Comparison of ENCODE assay signal across 9 cellular contexts in the genomic region with DNA sequence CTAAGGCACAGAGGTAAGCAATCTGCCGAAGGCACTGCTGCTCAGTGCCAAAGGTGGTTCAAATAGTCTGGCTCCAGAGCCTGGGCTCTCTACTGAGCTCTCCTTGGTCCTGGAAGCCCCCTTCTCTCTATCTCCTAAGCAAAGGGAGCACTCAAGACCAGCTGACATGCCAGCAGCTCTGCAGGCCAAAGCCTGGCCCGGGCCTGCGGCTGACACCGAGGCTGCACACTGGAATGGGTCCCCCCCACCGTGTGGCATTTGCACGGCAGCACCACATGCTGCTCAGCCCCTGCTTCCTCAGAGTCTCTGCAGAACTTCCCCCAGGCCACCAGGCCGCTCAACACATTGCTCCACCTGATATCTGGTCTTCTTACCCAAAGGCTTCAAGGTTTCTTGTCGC. TPM values are rescaled to one million over a fixed set of nuclear protein-coding genes. Genes with fewer than 3 reads are reported as not detected.
DNase-seq lines count a peak whose midpoint lies in the region; ATAC-seq, FAIRE-seq and TF ChIP-seq lines count a peak whose summit lies in the region.
"Had no signal": no experiment of that assay in that cellular context is flagged by ENCODE, and none has a peak within 500 bp of the region (broad histone marks: within the 10 kb centered on the region; RNA-seq: fewer than 3 reads in every experiment).

No MANE protein-coding gene starts in this region.

- no peaks in the 10 kb centered on the region for H3K9me3 ChIP-seq in pancreas
- no peaks in the 10 kb centered on the region for H3K9me3 ChIP-seq in SJCRH30 (replicated peaks)

- TF ChIP-seq CTCF in pancreas (IDR thresholded peaks at IDR 0.05) (no peak), D721Med (IDR thresholded peaks at IDR 0.05; ENCODE audit: insufficient read depth, missing control alignments) (no peak)

- CTCF ChIA-PET in activated CD4-positive, alpha-beta memory T cell treated with anti-CD3 and anti-CD28 coated beads for 36 hours (lab: Charles Lee), result interaction anchor here (0.9 to 13.3 kb wide), 42 partner anchors 10 to 381 kb away, joined by 3 to 271 read pairs (median 5); partner anchors contain the start of gene GOLPH3

- peaks cover 8% of the 10 kb centered on the region for H3K4me1 Mint-ChIP-seq in central memory CD8-positive, alpha-beta T cell
- H3K4me1 Mint-ChIP-seq in activated CD4-positive, alpha-beta memory T cell treated with anti-CD3 and anti-CD28 coated beads for 36 hours (ENCODE audit: low read depth), result no peaks in the 10 kb centered on the region

- H3K36me3 ChIP-seq in pancreas (peaks cover 0 to 26% (median 4%) of the 10 kb centered on the region in 3 donors), SJCRH30 (peaks cover 8% of the 10 kb centered on the region)

- POLR2A ChIA-PET in activated CD4-positive, alpha-beta memory T cell treated with anti-CD3 and anti-CD28 coated beads for 36 hours (lab: Charles Lee), result interaction anchor here (0.7 to 1.0 kb wide), 2 partner anchors 26 to 96 kb away, joined by 3 to 5 read pairs; no protein-coding TSS in a partner anchor

- intact Hi-C loops in pancreas (cut with DNase I), result loop anchor here in 2 of 3 donors (5.0 to 10.0 kb wide), 4 partner anchors 85 to 363 kb away; no protein-coding TSS in a partner anchor
- intact Hi-C loops in activated CD4-positive, alpha-beta memory T cell treated with anti-CD3 and anti-CD28 coated beads for 36 hours (cut with micrococcal nuclease), result loop anchor here (1.0 to 5.0 kb wide), 3 partner anchors 80 to 381 kb away; partner anchors contain the start of gene MTMR12

- no peak overlapping the region for H3K4me3 Mint-ChIP-seq in central memory CD8-positive, alpha-beta T cell
- H3K4me3 Mint-ChIP-seq in activated CD4-positive, alpha-beta memory T cell treated with anti-CD3 and anti-CD28 coated beads for 36 hours, result no peak overlapping the region

- peak overlapping the region in 3 of 4 donors; percentile 7 to 90 (median 83) for H3K27ac ChIP-seq in pancreas
- H3K27ac ChIP-seq in SJCRH30, result no peak overlapping the region
- H3K27ac ChIP-seq: parathyroid adenoma had no signal

- no peak overlapping the region for H3K4me3 ChIP-seq in pancreas
- no peak overlapping the region for H3K4me3 ChIP-seq in SJCRH30

- H3K9me3 Mint-ChIP-seq in central memory CD8-positive, alpha-beta T cell, result no peaks in the 10 kb centered on the region
- H3K9me3 Mint-ChIP-seq in activated CD4-positive, alpha-beta memory T cell treated with anti-CD3 and anti-CD28 coated beads for 36 hours, result no peaks in the 10 kb centered on the region

- peaks cover 36% of the 10 kb centered on the region for H3K36me3 Mint-ChIP-seq in central memory CD8-positive, alpha-beta T cell (ENCODE audit: insufficient read depth)
- H3K36me3 Mint-ChIP-seq in activated CD4-positive, alpha-beta memory T cell treated with anti-CD3 and anti-CD28 coated beads for 36 hours, result peaks cover 13% of the 10 kb centered on the region

- H3K27me3 Mint-ChIP-seq in central memory CD8-positive, alpha-beta T cell, result no peaks in the 10 kb centered on the region
- no peaks in the 10 kb centered on the region for H3K27me3 Mint-ChIP-seq in activated CD4-positive, alpha-beta memory T cell treated with anti-CD3 and anti-CD28 coated beads for 36 hours

- H3K4me1 ChIP-seq in pancreas (peaks cover 24 to 40% (median 32%) of the 10 kb centered on the region in 3 donors), SJCRH30 (no peaks in the 10 kb centered on the region)
- H3K4me1 ChIP-seq: parathyroid adenoma had no signal

- FAIRE-seq in pancreas (lab: Jason Lieb, UNC), result no peak
- no peak for FAIRE-seq in D721Med (lab: Jason Lieb, UNC)

- ATAC-seq in HG03432 (IDR thresholded peaks at IDR 0.05; ENCODE audit: unreplicated experiment) (peak; percentile 12), pancreas (no peak)
- ATAC-seq in central memory CD8-positive, alpha-beta T cell (replicated peaks; ENCODE audit: extremely low read depth, poor library complexity, severe bottlenecking), result no peak

- H3K27me3 ChIP-seq in pancreas (no peaks in the 10 kb centered on the region), SJCRH30 (no peaks in the 10 kb centered on the region)

- DNase-seq in ELF-1 (ENCODE audit: low read depth, low spot score) (peak; percentile 77), pancreas (peak in 1 of 6 donors; percentile 26), NCI-H748 (lab: John Stamatoyannopoulos, UW; ENCODE audit: unreplicated experiment) (no peak), SJCRH30 (no peak), D721Med (ENCODE audit: insufficient read length, low spot score) (no peak)
- DNase-seq in central memory CD8-positive, alpha-beta T cell (ENCODE audit: low spot score in 2 of 2), result no peak
- DNase-seq in activated CD4-positive, alpha-beta memory T cell treated with anti-CD3 and anti-CD28 coated beads for 36 hours, result no peak

- H3K27ac Mint-ChIP-seq in central memory CD8-positive, alpha-beta T cell (ENCODE audit: low read depth), result peak overlapping the region; percentile 85
- no peak overlapping the region for H3K27ac Mint-ChIP-seq in activated CD4-positive, alpha-beta memory T cell treated with anti-CD3 and anti-CD28 coated beads for 36 hours

- WGBS in pancreas, 2 donors, result 42 to 45% methylated on average over 8 of the region's 8 CpGs

RNA-seq across cellular contexts. Expression of gene GOLPH3, which starts 57.8 kb away (rescaled TPM):
- total RNA-seq in pancreas, result 10 to 100 TPM; 44.6 to 67.0 (median 50.1) TPM
- 10 to 100 TPM; 19.9 to 44.5 TPM for polyA plus RNA-seq in pancreas
- 10 to 100 TPM; 65.6 to 67.1 TPM for total RNA-seq in activated CD4-positive, alpha-beta memory T cell treated with anti-CD3 and anti-CD28 coated beads for 36 hours
- 70.4 and 74.6 TPM in 2 replicates for total RNA-seq in SJCRH30 (2014; rRNA removed; shearing (Covaris generic))
